6 cellular contexts compared by ENCODE assay signal in genomic region chr12:70083677-70084020, GRCh38.
"Had no signal": no experiment of that assay in that cellular context is flagged by ENCODE, and none has a peak within 500 bp of the region (broad histone marks: within the 10 kb centered on the region; RNA-seq: fewer than 3 reads in every experiment).

No MANE protein-coding gene starts in this region.

- H3K4me2 ChIP-seq: KMS-11 had no signal

- H2AFZ ChIP-seq: GM23248 had no signal

- H3K9ac ChIP-seq: GM23248, KMS-11 had no signal

- H3K4me3 ChIP-seq: GM23248 had no signal

- H3K27ac ChIP-seq: GM23248, HL-60, KMS-11 had no signal

- DNase-seq: GM23248, H9, HCEC 1CT, KBM-7 had no signal
